In the genomic region with DNA sequence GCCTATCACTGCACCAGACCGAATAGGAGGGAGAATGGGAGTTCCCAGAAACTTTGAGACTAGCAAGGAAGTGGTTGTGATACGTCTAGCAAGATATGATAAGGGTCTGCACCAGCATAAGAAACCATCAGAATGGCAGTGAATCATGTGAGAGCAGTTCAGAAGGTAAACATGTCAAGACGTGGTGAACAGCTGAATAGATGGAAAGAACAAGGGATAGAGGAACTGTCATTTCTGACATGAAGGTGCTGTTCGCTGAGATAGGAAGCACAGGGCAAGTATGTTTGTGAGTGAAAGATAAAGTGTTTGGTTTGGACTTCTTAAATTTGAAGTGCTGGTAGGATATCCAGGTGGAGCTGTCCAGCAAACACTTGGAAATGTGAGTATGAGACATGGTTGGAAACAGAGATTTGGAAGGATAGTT, we compare ENCODE assay signal across 13 cellular contexts. TPM values are rescaled to one million over a fixed set of nuclear protein-coding genes. Genes with fewer than 3 reads are reported as not detected.
DNase-seq lines count a peak whose midpoint lies in the region; ATAC-seq, FAIRE-seq and TF ChIP-seq lines count a peak whose summit lies in the region.
"Had no signal": no experiment of that assay in that cellular context is flagged by ENCODE, and none has a peak within 500 bp of the region (broad histone marks: within the 10 kb centered on the region; RNA-seq: fewer than 3 reads in every experiment).

No MANE protein-coding gene starts in this region.

- H3K9me3 ChIP-seq in CD4-positive, alpha-beta memory T cell (ENCODE audit: control insufficient read depth in 1 of 2, low read length in 2 of 2) = no peaks in the 10 kb centered on the region

- H3K27ac Mint-ChIP-seq in CD4-positive, alpha-beta memory T cell = peak overlapping the region in 6 of 7 donors; percentile 39 to 87 (median 53)
- no peak overlapping the region for H3K27ac Mint-ChIP-seq in GM23338
- peak overlapping the region in 4 of 6 donors; percentile 43 to 93 (median 56) for H3K27ac Mint-ChIP-seq in naive B cell

- no peak overlapping the region for H3K4me3 ChIP-seq in CD4-positive, alpha-beta memory T cell (ENCODE audit: low read length in 2 of 2)
- no peak overlapping the region for H3K4me3 ChIP-seq in GM23338
- H3K4me3 ChIP-seq: cardiac muscle cell had no signal

- H3K9me2 ChIP-seq in GM23338 (ENCODE audit: insufficient read depth) = no peaks in the 10 kb centered on the region

- no peaks in the 10 kb centered on the region for H3K9me3 Mint-ChIP-seq in CD4-positive, alpha-beta memory T cell
- H3K9me3 Mint-ChIP-seq in GM23338 (no peaks in the 10 kb centered on the region), naive B cell (no peaks in the 10 kb centered on the region)

- POLR2A ChIA-PET in CD4-positive, alpha-beta memory T cell (lab: Charles Lee; ENCODE audit: partially characterized antibody) = interaction anchor here (1.6 to 1.8 kb wide), 2 partner anchors 49 to 113 kb away, joined by 4 to 11 read pairs; a partner anchor contains a TSS

- no peak for DNase-seq in CD4-positive, alpha-beta memory T cell
- DNase-seq in GM23338 (ENCODE audit: low spot score) (no peak), amniotic epithelial cell (ENCODE audit: low read depth) (peak; percentile 22), naive B cell (no peak), T-helper 9 cell (no peak), RCC 7860 (ENCODE audit: low spot score) (no peak)
- DNase-seq: NCI-H2227 treated with DMSO at 0.1 percent for 48 hours; right cardiac atrium; stimulated activated CD4-positive, alpha-beta T cell treated with anti-CD3 and anti-CD28 coated beads, Interleukin-2, amount 100 ng/mL, for 48 hours had no signal

- no peaks in the 10 kb centered on the region for H3K36me3 Mint-ChIP-seq in CD4-positive, alpha-beta memory T cell
- H3K36me3 Mint-ChIP-seq in GM23338 (ENCODE audit: low read depth) (no peaks in the 10 kb centered on the region; the same call in 2 of the 3 replicates), naive B cell (no peaks in the 10 kb centered on the region)

- H3K36me3 ChIP-seq in CD4-positive, alpha-beta memory T cell (ENCODE audit: insufficient read depth, low read length) = no peaks in the 10 kb centered on the region
- no peaks in the 10 kb centered on the region for H3K36me3 ChIP-seq in GM23338 (ENCODE audit: insufficient read depth)
- H3K36me3 ChIP-seq: cardiac muscle cell had no signal

- intact Hi-C loops in CD4-positive, alpha-beta memory T cell (cut with micrococcal nuclease) = loop anchor here (10.0 kb wide), 1 partner anchor 403 kb away; no protein-coding TSS in a partner anchor

- peaks cover 27 to 47% (median 37%) of the 10 kb centered on the region in 4 donors for H3K4me1 Mint-ChIP-seq in CD4-positive, alpha-beta memory T cell
- H3K4me1 Mint-ChIP-seq in GM23338 = peaks cover 40% of the 10 kb centered on the region
- peaks cover 33 to 45% (median 43%) of the 10 kb centered on the region in 3 donors for H3K4me1 Mint-ChIP-seq in naive B cell

- H3K27me3 Mint-ChIP-seq in CD4-positive, alpha-beta memory T cell = peaks cover 1 to 3% of the 10 kb centered on the region in 2 donors
- peaks cover 13% of the 10 kb centered on the region for H3K27me3 Mint-ChIP-seq in GM23338 (ENCODE audit: insufficient read depth, low read depth, poor library complexity)
- H3K27me3 Mint-ChIP-seq in naive B cell = peaks cover 0 to 6% (median 3%) of the 10 kb centered on the region in 3 donors

- H4K20me1 ChIP-seq in GM23338 (replicated peaks; ENCODE audit: insufficient read depth) = peaks cover 18% of the 10 kb centered on the region; the same call in 1 of the 2 replicates

- TF ChIP-seq CTCF in GM23338 (conservative IDR thresholded peaks at IDR 0.05; ENCODE audit: low read depth in 2 of 2) = no peak

- peaks cover 16% of the 10 kb centered on the region; the same call in 1 of the 2 replicates for H3F3A ChIP-seq in GM23338 (replicated peaks; ENCODE audit: low read depth)

- H3K79me2 ChIP-seq in GM23338 (replicated peaks; ENCODE audit: insufficient read depth) = peaks cover 31% of the 10 kb centered on the region

- peaks cover 34% of the 10 kb centered on the region for H3K4me1 ChIP-seq in CD4-positive, alpha-beta memory T cell (ENCODE audit: insufficient read depth, low read length)
- peaks cover 25% of the 10 kb centered on the region for H3K4me1 ChIP-seq in GM23338 (ENCODE audit: insufficient read depth)

- CTCF ChIA-PET in CD4-positive, alpha-beta memory T cell (lab: Charles Lee; ENCODE audit: partially characterized antibody) = interaction anchor here (0.7 to 1.9 kb wide), 4 partner anchors 8 to 49 kb away, joined by 3 to 16 read pairs (median 6); a partner anchor contains a TSS

- ATAC-seq in GM23338 (no peak), naive B cell (ENCODE audit: low read depth in 2 of 2) (no peak), HG03432 (IDR thresholded peaks at IDR 0.05; ENCODE audit: unreplicated experiment) (no peak)

- H2AFZ ChIP-seq in GM23338 = no peak overlapping the region

- FAIRE-seq in RCC 7860 (lab: Jason Lieb, UNC) = no peak
- FAIRE-seq: urothelium cell line had no signal

- H3K27ac ChIP-seq in CD4-positive, alpha-beta memory T cell (ENCODE audit: low read depth, low read length) = no peak overlapping the region
- no peak overlapping the region for H3K27ac ChIP-seq in GM23338 (ENCODE audit: low read depth)
- H3K27ac ChIP-seq: C4-2B, cardiac muscle cell had no signal

- no peak overlapping the region for H3K4me2 ChIP-seq in GM23338

- H3K27me3 ChIP-seq in CD4-positive, alpha-beta memory T cell (ENCODE audit: insufficient read depth, low read length) = no peaks in the 10 kb centered on the region
- no peaks in the 10 kb centered on the region for H3K27me3 ChIP-seq in GM23338 (ENCODE audit: insufficient read depth)
- H3K27me3 ChIP-seq: cardiac muscle cell had no signal

- H3K4me3 Mint-ChIP-seq in CD4-positive, alpha-beta memory T cell = peak overlapping the region in 7 of 8 donors; percentile 21 to 96 (median 68)
- H3K4me3 Mint-ChIP-seq in GM23338 = peak overlapping the region; percentile 64; the same call in 1 of the 3 replicates
- H3K4me3 Mint-ChIP-seq in naive B cell = peak overlapping the region in 6 of 8 donors; percentile 0 to 99 (median 77)

TF ChIP-seq in GM23338, 12 proteins besides CTCF, POLR2A, EP300 and RAD21:
- TF ChIP-seq, protein P1, sequence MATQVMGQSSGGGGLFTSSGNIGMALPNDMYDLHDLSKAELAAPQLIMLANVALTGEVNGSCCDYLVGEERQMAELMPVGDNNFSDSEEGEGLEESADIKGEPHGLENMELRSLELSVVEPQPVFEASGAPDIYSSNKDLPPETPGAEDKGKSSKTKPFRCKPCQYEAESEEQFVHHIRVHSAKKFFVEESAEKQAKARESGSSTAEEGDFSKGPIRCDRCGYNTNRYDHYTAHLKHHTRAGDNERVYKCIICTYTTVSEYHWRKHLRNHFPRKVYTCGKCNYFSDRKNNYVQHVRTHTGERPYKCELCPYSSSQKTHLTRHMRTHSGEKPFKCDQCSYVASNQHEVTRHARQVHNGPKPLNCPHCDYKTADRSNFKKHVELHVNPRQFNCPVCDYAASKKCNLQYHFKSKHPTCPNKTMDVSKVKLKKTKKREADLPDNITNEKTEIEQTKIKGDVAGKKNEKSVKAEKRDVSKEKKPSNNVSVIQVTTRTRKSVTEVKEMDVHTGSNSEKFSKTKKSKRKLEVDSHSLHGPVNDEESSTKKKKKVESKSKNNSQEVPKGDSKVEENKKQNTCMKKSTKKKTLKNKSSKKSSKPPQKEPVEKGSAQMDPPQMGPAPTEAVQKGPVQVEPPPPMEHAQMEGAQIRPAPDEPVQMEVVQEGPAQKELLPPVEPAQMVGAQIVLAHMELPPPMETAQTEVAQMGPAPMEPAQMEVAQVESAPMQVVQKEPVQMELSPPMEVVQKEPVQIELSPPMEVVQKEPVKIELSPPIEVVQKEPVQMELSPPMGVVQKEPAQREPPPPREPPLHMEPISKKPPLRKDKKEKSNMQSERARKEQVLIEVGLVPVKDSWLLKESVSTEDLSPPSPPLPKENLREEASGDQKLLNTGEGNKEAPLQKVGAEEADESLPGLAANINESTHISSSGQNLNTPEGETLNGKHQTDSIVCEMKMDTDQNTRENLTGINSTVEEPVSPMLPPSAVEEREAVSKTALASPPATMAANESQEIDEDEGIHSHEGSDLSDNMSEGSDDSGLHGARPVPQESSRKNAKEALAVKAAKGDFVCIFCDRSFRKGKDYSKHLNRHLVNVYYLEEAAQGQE (IDR thresholded peaks at IDR 0.05; ENCODE audit: unreplicated experiment) = peak; percentile 50
- no peak for TF ChIP-seq EZH2phosphoT487 (IDR thresholded peaks at IDR 0.05; ENCODE audit: unreplicated experiment)

RNA-seq across cellular contexts. Expression of a gene that starts 1.1 kb away (rescaled TPM):
- 10 to 100 TPM; 26.5 to 27.3 TPM for total RNA-seq in CD4-positive, alpha-beta memory T cell
- 1 to 10 TPM; 7.4 to 9.0 TPM for polyA plus RNA-seq in CD4-positive, alpha-beta memory T cell
- total RNA-seq in GM23338 (2014; rRNA removed; shearing (Covaris generic)) = 58.5 and 65.1 TPM in 2 replicates
- polyA plus RNA-seq in GM23338 (2016; fragmentation: Nextera tagmentation; extraction: Ambion mirVana) (8.6 and 10.6 TPM in 2 replicates), naive B cell (ENCODE audit: low read depth in 6 of 6) (10 to 100 TPM in 5 of 6 donors, 1 to 10 TPM in 1; 3.1 to 12.6 (median 11.8) TPM)

RNA-seq across cellular contexts. Expression of a gene that starts 49.0 kb away (rescaled TPM):
- 10 to 100 TPM; 45.6 to 47.3 TPM for total RNA-seq in CD4-positive, alpha-beta memory T cell
- polyA plus RNA-seq in CD4-positive, alpha-beta memory T cell = 10 to 100 TPM; 11.2 to 13.4 TPM
- 27.3 and 28.6 TPM in 2 replicates for total RNA-seq in GM23338 (2014; rRNA removed; shearing (Covaris generic))
- polyA plus RNA-seq in GM23338 (2016; fragmentation: Nextera tagmentation; extraction: Ambion mirVana) (14.1 and 19.2 TPM in 2 replicates), naive B cell (ENCODE audit: low read depth in 6 of 6) (10 to 100 TPM in 3 of 6 donors, 1 to 10 TPM in 3; 5.3 to 19.1 (median 9.9) TPM)
